1 cellular context compared by ENCODE assay signal in genomic region chr2:212708346-212708745, GRCh38.
TF ChIP-seq lines count a peak whose summit lies in the region.

No MANE protein-coding gene starts in this region.

TF ChIP-seq in IMR-90, 13 proteins besides CTCF, POLR2A, EP300 and RAD21:
- TF ChIP-seq RCOR1 (IDR thresholded peaks at IDR 0.05; ENCODE audit: insufficient replicate concordance, low read length) (no peak), CEBPB (IDR thresholded peaks at IDR 0.05; ENCODE audit: low read depth, low read length) (no peak), ELK1 (IDR thresholded peaks at IDR 0.05; ENCODE audit: borderline replicate concordance, low read depth, low read length) (no peak), NFE2L2 (IDR thresholded peaks at IDR 0.05; ENCODE audit: low read depth, low read length) (no peak), MAFK (IDR thresholded peaks at IDR 0.05; ENCODE audit: low read depth, low read length) (no peak), MXI1 (IDR thresholded peaks at IDR 0.05; ENCODE audit: borderline replicate concordance, low read depth, low read length) (no peak), SMC3 (IDR thresholded peaks at IDR 0.05; ENCODE audit: low read depth, low read length) (no peak), BHLHE40 (IDR thresholded peaks at IDR 0.05; ENCODE audit: low read depth, low read length) (no peak), USF2 (IDR thresholded peaks at IDR 0.05; ENCODE audit: low read depth, low read length) (no peak)
